Comparison of ENCODE assay signal across 12 cellular contexts in the genomic region with DNA sequence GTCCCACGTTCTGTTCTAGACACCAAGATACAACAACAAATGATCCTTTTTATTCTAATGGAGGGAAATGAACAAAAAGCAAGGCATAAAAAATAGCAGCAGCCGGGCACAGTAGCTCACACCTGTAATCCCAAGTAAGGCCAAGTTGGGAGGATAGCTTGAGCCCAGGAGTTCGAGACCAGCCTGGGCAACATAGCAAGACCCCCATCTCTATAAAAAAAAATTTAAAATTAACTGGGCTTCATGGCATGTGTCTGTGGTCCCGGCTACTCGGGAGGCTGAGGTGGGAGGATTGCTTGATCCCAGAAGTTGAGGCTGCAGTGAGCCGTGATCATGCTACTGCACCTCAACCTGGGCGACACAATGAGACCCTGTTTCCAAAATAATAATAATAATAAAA. TPM values are rescaled to one million over a fixed set of nuclear protein-coding genes. Genes with fewer than 3 reads are reported as not detected.
DNase-seq lines count a peak whose midpoint lies in the region; ATAC-seq and TF ChIP-seq lines count a peak whose summit lies in the region.
"Had no signal": no experiment of that assay in that cellular context is flagged by ENCODE, and none has a peak within 500 bp of the region (broad histone marks: within the 10 kb centered on the region; RNA-seq: fewer than 3 reads in every experiment).

No MANE protein-coding gene starts in this region.

- no peak overlapping the region for H3K27ac Mint-ChIP-seq in activated naive CD8-positive, alpha-beta T cell treated with anti-CD3 and anti-CD28 coated beads, Interleukin-2, amount 10 ng/mL, durations not matched to agents 7 days and 5 days
- peak overlapping the region; percentile 95 for H3K27ac Mint-ChIP-seq in memory B cell

- H3K36me3 ChIP-seq in cardiac muscle cell (no peaks in the 10 kb centered on the region), uterus (no peaks in the 10 kb centered on the region), body of pancreas (replicated peaks in 1 of 2; ENCODE audit: insufficient read depth in 1 of 2, low read depth in 2 of 2) (no peaks in the 10 kb centered on the region), left lung (no peaks in the 10 kb centered on the region)
- H3K36me3 ChIP-seq: HAP-1 had no signal

- POLR2A ChIA-PET in activated naive CD8-positive, alpha-beta T cell treated with anti-CD3 and anti-CD28 coated beads, Interleukin-2, amount 10 ng/mL, durations not matched to agents 7 days and 5 days (lab: Charles Lee), result interaction anchor here (1.6 to 4.4 kb wide), 7 partner anchors 10 to 487 kb away, joined by 6 to 92 read pairs (median 14); a partner anchor contains a TSS

- H3K4me3 ChIP-seq in cardiac muscle cell, result no peak overlapping the region
- no peak overlapping the region for H3K4me3 ChIP-seq in uterus
- no peak overlapping the region for H3K4me3 ChIP-seq in body of pancreas
- no peak overlapping the region for H3K4me3 ChIP-seq in left lung

- H3K9me3 ChIP-seq in cardiac muscle cell (ENCODE audit: low read depth) (no peaks in the 10 kb centered on the region), uterus (no peaks in the 10 kb centered on the region), body of pancreas (no peaks in the 10 kb centered on the region), left lung (no peaks in the 10 kb centered on the region)
- H3K9me3 ChIP-seq: HAP-1 had no signal

- peak overlapping the region; percentile 19 for H3K4me3 Mint-ChIP-seq in activated naive CD8-positive, alpha-beta T cell treated with anti-CD3 and anti-CD28 coated beads, Interleukin-2, amount 10 ng/mL, durations not matched to agents 7 days and 5 days
- no peak overlapping the region for H3K4me3 Mint-ChIP-seq in memory B cell

- peaks cover 30% of the 10 kb centered on the region for H3K4me1 Mint-ChIP-seq in activated naive CD8-positive, alpha-beta T cell treated with anti-CD3 and anti-CD28 coated beads, Interleukin-2, amount 10 ng/mL, durations not matched to agents 7 days and 5 days
- peaks cover 37% of the 10 kb centered on the region for H3K4me1 Mint-ChIP-seq in memory B cell

- H3K27me3 Mint-ChIP-seq in activated naive CD8-positive, alpha-beta T cell treated with anti-CD3 and anti-CD28 coated beads, Interleukin-2, amount 10 ng/mL, durations not matched to agents 7 days and 5 days, result no peaks in the 10 kb centered on the region
- H3K27me3 Mint-ChIP-seq in memory B cell, result no peaks in the 10 kb centered on the region

- H3K36me3 Mint-ChIP-seq in activated naive CD8-positive, alpha-beta T cell treated with anti-CD3 and anti-CD28 coated beads, Interleukin-2, amount 10 ng/mL, durations not matched to agents 7 days and 5 days, result peaks cover 16% of the 10 kb centered on the region
- peaks cover 16% of the 10 kb centered on the region for H3K36me3 Mint-ChIP-seq in memory B cell

- WGBS in body of pancreas, 2 donors, result 77 to 78% methylated on average over 7 of the region's 7 CpGs

- DNase-seq in cardiac muscle cell (ENCODE audit: low read depth in 1 of 2, low spot score in 1 of 2) (no peak), Right ventricle myocardium inferior (ENCODE audit: missing footprints) (no peak), memory B cell (ENCODE audit: low spot score in 2 of 2) (no peak), uterus (no peak), body of pancreas (no peak), left lung (no peak), activated T-cell treated with anti-CD3 and anti-CD28 coated beads for 4 hours (no peak)
- no peak for DNase-seq in activated naive CD8-positive, alpha-beta T cell treated with anti-CD3 and anti-CD28 coated beads, Interleukin-2, amount 10 ng/mL, durations not matched to agents 7 days and 5 days
- DNase-seq: mesendoderm, NCI-H2029 treated with DMSO at 0.1 percent for 48 hours had no signal

- TF ChIP-seq POLR2A in uterus (IDR thresholded peaks at IDR 0.05) (no peak), body of pancreas (IDR thresholded peaks at IDR 0.05) (no peak)

- TF ChIP-seq CTCF in cardiac muscle cell (IDR thresholded peaks at IDR 0.05; ENCODE audit: low read depth, low read length) (no peak), uterus (IDR thresholded peaks at IDR 0.05) (no peak), body of pancreas (IDR thresholded peaks at IDR 0.05) (no peak), left lung (IDR thresholded peaks at IDR 0.05) (no peak)

- H3K27ac ChIP-seq in cardiac muscle cell, result peak overlapping the region; percentile 98
- H3K27ac ChIP-seq in uterus, result peak overlapping the region; percentile 96 to 98
- H3K27ac ChIP-seq in body of pancreas, result peak overlapping the region in 1 of 4 donors; percentile 99
- H3K27ac ChIP-seq in left lung, result peak overlapping the region in 1 of 2 donors; percentile 98

- H3K9me3 Mint-ChIP-seq in activated naive CD8-positive, alpha-beta T cell treated with anti-CD3 and anti-CD28 coated beads, Interleukin-2, amount 10 ng/mL, durations not matched to agents 7 days and 5 days, result no peaks in the 10 kb centered on the region
- peaks cover 1% of the 10 kb centered on the region for H3K9me3 Mint-ChIP-seq in memory B cell

- no peaks in the 10 kb centered on the region for H3K4me1 ChIP-seq in cardiac muscle cell (ENCODE audit: low read depth)
- H3K4me1 ChIP-seq in uterus, result peaks cover 0 to 7% of the 10 kb centered on the region in 2 donors
- H3K4me1 ChIP-seq in body of pancreas, result peaks cover 16% of the 10 kb centered on the region
- H3K4me1 ChIP-seq in left lung, result peaks cover 7 to 22% of the 10 kb centered on the region in 2 donors

- ATAC-seq in Right ventricle myocardium inferior (no peak), memory B cell (ENCODE audit: low read depth) (no peak), body of pancreas (no peak), left lung (no peak)
- no peak for ATAC-seq in activated naive CD8-positive, alpha-beta T cell treated with anti-CD3 and anti-CD28 coated beads, Interleukin-2, amount 10 ng/mL, durations not matched to agents 7 days and 5 days (ENCODE audit: low read depth)

- no peaks in the 10 kb centered on the region for H3K27me3 ChIP-seq in cardiac muscle cell
- H3K27me3 ChIP-seq in uterus, result no peaks in the 10 kb centered on the region
- no peaks in the 10 kb centered on the region for H3K27me3 ChIP-seq in body of pancreas
- no peaks in the 10 kb centered on the region for H3K27me3 ChIP-seq in left lung

- intact Hi-C loops in Right ventricle myocardium inferior (cut with DNase I) (no loop called here), uterus (cut with DNase I; ENCODE audit: low total_unique reads) (no loop called here), body of pancreas (cut with DNase I) (no loop called here), left lung (cut with DNase I) (no loop called here)

RNA-seq across cellular contexts. Expression of a gene that starts 1.0 kb away (rescaled TPM):
- total RNA-seq in cardiac muscle cell, result not detected in 2 replicates
- not detected in 2 replicates for polyA plus RNA-seq in cardiac muscle cell
- not detected for total RNA-seq in Right ventricle myocardium inferior
- 1 to 10 TPM; 3.0 TPM for total RNA-seq in activated naive CD8-positive, alpha-beta T cell treated with anti-CD3 and anti-CD28 coated beads, Interleukin-2, amount 10 ng/mL, durations not matched to agents 7 days and 5 days
- total RNA-seq in uterus, result 1 to 10 TPM in 1 of 4 donors, not detected in 3; 2.8 TPM
- total RNA-seq in body of pancreas, result 1 to 10 TPM in 1 of 2 donors, not detected in 1; 5.9 TPM
- total RNA-seq in left lung, result under 1 TPM in 1 of 2 donors, not detected in 1; 0.89 TPM
- total RNA-seq: renal cortical epithelial cell had no signal

RNA-seq across cellular contexts. Expression of a gene that starts 1.7 kb away (rescaled TPM):
- total RNA-seq in cardiac muscle cell (15.8 and 21.8 TPM in 2 replicates), Right ventricle myocardium inferior (13.3 TPM), uterus (10 to 100 TPM in 3 of 4 donors, 1 to 10 TPM in 1; 7.4 to 26.3 (median 18.1) TPM), body of pancreas (10 to 100 TPM; 20.4 to 23.3 TPM), left lung (10 to 100 TPM; 42.6 to 50.4 TPM)
- 21.3 and 38.9 TPM in 2 replicates for polyA plus RNA-seq in cardiac muscle cell
- total RNA-seq in activated naive CD8-positive, alpha-beta T cell treated with anti-CD3 and anti-CD28 coated beads, Interleukin-2, amount 10 ng/mL, durations not matched to agents 7 days and 5 days, result 10 to 100 TPM; 53.1 to 57.7 TPM

RNA-seq across cellular contexts. Expression of a gene that starts 22.6 kb away (rescaled TPM):
- total RNA-seq in cardiac muscle cell (99.5 and 109 TPM in 2 replicates), Right ventricle myocardium inferior (68.0 TPM), uterus (100 to 1,000 TPM in 1 of 4 donors, 10 to 100 TPM in 3; 33.2 to 164 (median 78.1) TPM), body of pancreas (10 to 100 TPM; 50.8 to 51.4 TPM), left lung (100 to 1,000 TPM; 139 to 150 TPM)
- 96.4 and 122 TPM in 2 replicates for polyA plus RNA-seq in cardiac muscle cell
- total RNA-seq in activated naive CD8-positive, alpha-beta T cell treated with anti-CD3 and anti-CD28 coated beads, Interleukin-2, amount 10 ng/mL, durations not matched to agents 7 days and 5 days, result 100 to 1,000 TPM; 158 to 159 TPM

RNA-seq across cellular contexts. Expression of a gene that starts 25.4 kb away (rescaled TPM):
- 158 and 230 TPM in 2 replicates for total RNA-seq in cardiac muscle cell
- 145 and 155 TPM in 2 replicates for polyA plus RNA-seq in cardiac muscle cell
- 32.4 TPM for total RNA-seq in Right ventricle myocardium inferior
- total RNA-seq in activated naive CD8-positive, alpha-beta T cell treated with anti-CD3 and anti-CD28 coated beads, Interleukin-2, amount 10 ng/mL, durations not matched to agents 7 days and 5 days, result 100 to 1,000 TPM; 145 to 157 TPM
- 10 to 100 TPM; 12.8 to 70.2 (median 19.0) TPM for total RNA-seq in uterus
- 10 to 100 TPM; 18.7 to 42.2 TPM for total RNA-seq in body of pancreas
- total RNA-seq in left lung, result 10 to 100 TPM; 46.1 to 79.1 TPM

RNA-seq across cellular contexts. Expression of a gene that starts 26.1 kb away (rescaled TPM):
- total RNA-seq in cardiac muscle cell (7.6 and 9.6 TPM in 2 replicates), Right ventricle myocardium inferior (6.4 TPM), uterus (1 to 10 TPM in 1 of 4 donors, under 1 TPM in 1, not detected in 2; 0.48 to 6.1 TPM), body of pancreas (1 to 10 TPM; 3.0 to 4.2 TPM), left lung (10 to 100 TPM; 15.1 to 17.6 TPM)
- polyA plus RNA-seq in cardiac muscle cell, result 30.4 and 40.0 TPM in 2 replicates
- total RNA-seq in activated naive CD8-positive, alpha-beta T cell treated with anti-CD3 and anti-CD28 coated beads, Interleukin-2, amount 10 ng/mL, durations not matched to agents 7 days and 5 days, result 10 to 100 TPM; 13.5 to 15.6 TPM
